ENCODE assay signal across 9 cellular contexts in the genomic region with DNA sequence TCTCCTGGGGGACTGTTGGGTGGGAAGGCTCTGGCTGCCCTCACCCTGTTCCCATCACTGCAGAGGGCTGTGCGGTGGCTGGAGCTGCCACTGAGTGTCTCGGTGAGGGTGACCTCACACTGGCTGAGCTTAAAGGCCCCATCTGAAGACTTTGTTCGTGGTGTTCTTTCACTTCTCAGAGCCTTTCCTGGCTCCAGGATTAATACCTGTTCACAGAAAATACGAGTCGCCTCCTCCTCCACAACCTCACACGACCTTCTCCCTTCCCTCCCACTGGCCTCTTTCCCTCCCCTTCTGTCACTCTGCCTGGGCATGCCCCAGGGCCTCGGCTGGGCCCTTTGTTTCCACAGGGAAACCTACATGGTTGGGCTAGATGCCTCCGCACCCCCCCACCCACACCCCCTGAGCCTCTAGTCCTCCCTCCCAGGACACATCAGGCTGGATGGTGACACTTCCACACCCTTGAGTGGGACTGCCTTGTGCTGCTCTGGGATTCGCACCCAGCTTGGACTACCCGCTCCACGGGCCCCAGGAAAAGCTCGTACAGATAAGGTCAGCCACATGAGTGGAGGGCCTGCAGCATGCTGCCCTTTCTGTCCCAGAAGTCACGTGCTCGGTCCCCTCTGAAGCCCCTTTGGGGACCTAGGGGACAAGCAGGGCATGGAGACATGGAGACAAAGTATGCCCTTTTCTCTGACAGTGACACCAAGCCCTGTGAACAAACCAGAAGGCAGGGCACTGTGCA. TPM values are rescaled to one million over a fixed set of nuclear protein-coding genes. Genes with fewer than 3 reads are reported as not detected.
DNase-seq lines count a peak whose midpoint lies in the region; ATAC-seq, FAIRE-seq and TF ChIP-seq lines count a peak whose summit lies in the region.
"Not testable (repeated sequence)": the region's sequence is repeated elsewhere in the genome, so short reads cannot be mapped to it uniquely, and the experiment has no call there.
"Had no signal": no experiment of that assay in that cellular context is flagged by ENCODE, and none has a peak within 500 bp of the region (broad histone marks: within the 10 kb centered on the region; RNA-seq: fewer than 3 reads in every experiment).

No MANE protein-coding gene starts in this region.

- H2AFZ ChIP-seq in HepG2 (ENCODE audit: low read length) = not testable (repeated sequence)

- CTCF ChIA-PET in HepG2 (lab: Yijun Ruan, JAX; ENCODE audit: low intra/inter-chr PET ratio, low total read pairs) = not testable (repeated sequence)

- not testable (repeated sequence) for H3K79me2 ChIP-seq in HepG2 (ENCODE audit: insufficient read depth, low read length)

- not testable (repeated sequence) for H3K9me3 Mint-ChIP-seq in activated CD4-positive, alpha-beta T cell treated with anti-CD3 and anti-CD28 coated beads, Interleukin-2, amount 10 ng/mL, durations not matched to agents 24 days and 14 days

- not testable (repeated sequence) for TF ChIP-seq RAD21 in HepG2 (CRISPR knock-in tag; IDR thresholded peaks at IDR 0.05)

- TF ChIP-seq POLR2A in body of pancreas (IDR thresholded peaks at IDR 0.05) = peak; percentile 6 to 54 (median 53)
- not testable (repeated sequence) for TF ChIP-seq POLR2A in HepG2 (IDR thresholded peaks at IDR 0.05; ENCODE audit: insufficient read depth in 1 of 2, low read depth in 2 of 2, low read length in 2 of 2)

- not testable (repeated sequence) for H4K20me1 ChIP-seq in HepG2 (ENCODE audit: insufficient read depth, low read length)

- not testable (repeated sequence) for H3K9me3 ChIP-seq in HUES6 (ENCODE audit: control insufficient read depth, insufficient read depth, low read depth, low read length); body of pancreas; HepG2 (ENCODE audit: low read length); small intestine (ENCODE audit: control insufficient read depth, low read depth)

- BruUV-seq in HepG2 (replicated peaks; lab: Mats Ljungman, UMichigan) = not testable (repeated sequence)

- intact Hi-C loops in activated CD4-positive, alpha-beta T cell treated with anti-CD3 and anti-CD28 coated beads, Interleukin-2, amount 10 ng/mL, durations not matched to agents 24 days and 14 days (cut with micrococcal nuclease); body of pancreas (cut with DNase I); HepG2 (cut with micrococcal nuclease; ENCODE audit: unreplicated experiment): not testable (repeated sequence)

- H3K4me3 ChIP-seq in HUES6 (ENCODE audit: low read depth, low read length); body of pancreas; fibroblast of the aortic adventitia (ENCODE audit: low read depth, low read length); HepG2 (replicated peaks in 1 of 3; ENCODE audit: insufficient read depth in 1 of 3, low read depth in 2 of 3, low read length in 3 of 3); small intestine (ENCODE audit: low read depth in 1 of 2, low read length in 2 of 2): not testable (repeated sequence)

- 13 to 41% methylated on average over 12 to 14 of the region's 14 CpGs for WGBS in body of pancreas, 2 donors
- 38% methylated on average over 7 of the region's 14 CpGs for WGBS in HepG2 (ENCODE audit: low lambda C conversion rate)
- WGBS in small intestine, 3 donors = 23 to 52% (median 34%) methylated on average over 14 of the region's 14 CpGs

- peak overlapping the region; percentile 37 for H3K4me3 Mint-ChIP-seq in activated CD4-positive, alpha-beta T cell treated with anti-CD3 and anti-CD28 coated beads, Interleukin-2, amount 10 ng/mL, durations not matched to agents 24 days and 14 days

- DNase-seq in DMS153 treated with DMSO at 0.1 percent for 48 hours (lab: John Stamatoyannopoulos, UW; ENCODE audit: unreplicated experiment) = peak; percentile 11
- peak; percentile 66 for DNase-seq in NCI-H2171 treated with DMSO at 0.1 percent for 48 hours (lab: John Stamatoyannopoulos, UW)
- DNase-seq in activated CD4-positive, alpha-beta T cell treated with anti-CD3 and anti-CD28 coated beads, Interleukin-2, amount 10 ng/mL, durations not matched to agents 24 days and 14 days = not testable (repeated sequence)
- peak; percentile 73 to 78 (median 76) for DNase-seq in body of pancreas
- DNase-seq in fibroblast of the aortic adventitia (ENCODE audit: low read depth) = peak; percentile 2
- peak; percentile 20 for DNase-seq in HepG2 (ENCODE audit: low spot score)
- peak; percentile 24 for DNase-seq in small intestine

- peak; percentile 77 for FAIRE-seq in HepG2 (lab: Jason Lieb, UNC)
- FAIRE-seq in small intestine (lab: Jason Lieb, UNC) = not testable (repeated sequence)

- H3K27ac Mint-ChIP-seq in activated CD4-positive, alpha-beta T cell treated with anti-CD3 and anti-CD28 coated beads, Interleukin-2, amount 10 ng/mL, durations not matched to agents 24 days and 14 days = peak overlapping the region; percentile 62

- not testable (repeated sequence) for H3K27me3 Mint-ChIP-seq in activated CD4-positive, alpha-beta T cell treated with anti-CD3 and anti-CD28 coated beads, Interleukin-2, amount 10 ng/mL, durations not matched to agents 24 days and 14 days

- TF ChIP-seq CTCF in body of pancreas (IDR thresholded peaks at IDR 0.05); fibroblast of the aortic adventitia (IDR thresholded peaks at IDR 0.05; ENCODE audit: insufficient read depth, low read length); HepG2 (CRISPR knock-in tag; IDR thresholded peaks at IDR 0.05): not testable (repeated sequence)

- H3K36me3 ChIP-seq in HUES6 (ENCODE audit: control insufficient read depth, insufficient read depth, low read length) = peaks cover 24% of the 10 kb centered on the region
- not testable (repeated sequence) for H3K36me3 ChIP-seq in body of pancreas (replicated peaks in 1 of 2; ENCODE audit: insufficient read depth in 1 of 2, low read depth in 2 of 2); small intestine (ENCODE audit: control insufficient read depth in 2 of 2, insufficient read depth in 2 of 2, low read length in 2 of 2)
- peaks cover 8 to 12% of the 10 kb centered on the region in 2 experiments; a peak in 4 of 5 replicates for H3K36me3 ChIP-seq in HepG2 (replicated peaks in 1 of 2; ENCODE audit: control insufficient read depth in 1 of 2, insufficient read depth in 2 of 2, low read length in 2 of 2)

- in situ Hi-C loops in HepG2 (cut with HindIII; ENCODE audit: extremely low pct_ligation_motif_present, low pct_unique_long_range_greater_than_20kb) = not testable (repeated sequence)

- peaks cover 30% of the 10 kb centered on the region for H3K4me1 ChIP-seq in HUES6 (ENCODE audit: control insufficient read depth, insufficient read depth, low read length)
- peaks cover 58% of the 10 kb centered on the region for H3K4me1 ChIP-seq in body of pancreas
- H3K4me1 ChIP-seq in HepG2 (ENCODE audit: insufficient read depth, low read length) = peaks cover 34% of the 10 kb centered on the region
- not testable (repeated sequence) for H3K4me1 ChIP-seq in small intestine (ENCODE audit: control insufficient read depth in 2 of 2, insufficient read depth in 1 of 2, low read depth in 1 of 2, low read length in 1 of 2)

- ATAC-seq in body of pancreas = peak; percentile 45
- ATAC-seq in HepG2 = peak; percentile 71

- not testable (repeated sequence) for H3K4me2 ChIP-seq in HepG2 (ENCODE audit: low read depth, low read length)

- peaks cover 39% of the 10 kb centered on the region for H3K4me1 Mint-ChIP-seq in activated CD4-positive, alpha-beta T cell treated with anti-CD3 and anti-CD28 coated beads, Interleukin-2, amount 10 ng/mL, durations not matched to agents 24 days and 14 days

- peak overlapping the region; percentile 42 for H3K9ac ChIP-seq in HUES6 (ENCODE audit: low read length)
- 0 out of 2 replicates have a peak overlapping the region, but pooled peaks have one; percentile 34 for H3K9ac ChIP-seq in HepG2 (ENCODE audit: insufficient read depth, low read depth, low read length)

- H3K27me3 ChIP-seq in HUES6 (ENCODE audit: control insufficient read depth, insufficient read depth, low read length); body of pancreas; HepG2 (ENCODE audit: control insufficient read depth in 1 of 2, insufficient read depth in 2 of 2, low read length in 2 of 2); small intestine (ENCODE audit: control insufficient read depth in 2 of 2, insufficient read depth in 2 of 2, low read length in 2 of 2): not testable (repeated sequence)

- H3K27ac ChIP-seq in HUES6 (ENCODE audit: low read depth, low read length) = not testable (repeated sequence)
- H3K27ac ChIP-seq in body of pancreas (peak overlapping the region; percentile 93 to 98 (median 98)), HepG2 (ENCODE audit: extremely low read length, insufficient read depth, low read length) (peak overlapping the region; percentile 44), small intestine (ENCODE audit: low read depth in 1 of 2, low read length in 1 of 2) (peak overlapping the region in 1 of 2 donors; percentile 66)

- not testable (repeated sequence) for H3K36me3 Mint-ChIP-seq in activated CD4-positive, alpha-beta T cell treated with anti-CD3 and anti-CD28 coated beads, Interleukin-2, amount 10 ng/mL, durations not matched to agents 24 days and 14 days (ENCODE audit: low read depth)

- POLR2A ChIA-PET in HepG2 (lab: Yijun Ruan, JAX) = interaction anchor here (0.6 to 1.3 kb wide), 2 partner anchors 15 to 31 kb away, joined by 3 to 6 read pairs; a partner anchor contains a TSS

- not testable (repeated sequence) for TF ChIP-seq EP300 in HepG2 (IDR thresholded peaks at IDR 0.05; ENCODE audit: low read depth in 2 of 2, low read length in 2 of 2); HepG2 (CRISPR knock-in tag; IDR thresholded peaks at IDR 0.05; ENCODE audit: borderline replicate concordance)

RNA-seq across cellular contexts. Expression of a gene that starts 0.6 kb away (rescaled TPM):
- total RNA-seq in activated CD4-positive, alpha-beta T cell treated with anti-CD3 and anti-CD28 coated beads, Interleukin-2, amount 10 ng/mL, durations not matched to agents 24 days and 14 days = 1.8 and 2.0 TPM in 2 replicates
- total RNA-seq in body of pancreas = 1,000 to 10,000 TPM; 8,438 to 9,209 TPM
- 0.27 TPM in 1 of 2 replicates, not detected in the other for total RNA-seq in fibroblast of the aortic adventitia (ENCODE audit: low replicate concordance)
- total RNA-seq in HepG2 (2016; rRNA removed; fragmentation: Illumina TruSeq; extraction: Trizol) = 0.62 and 1.5 TPM in 2 replicates
- total RNA-seq in HepG2 (2016; cell fraction: cytosol; rRNA removed; fragmentation: Illumina TruSeq; extraction: Trizol; ENCODE audit: low read depth) = 0.35 and 0.40 TPM in 2 replicates
- total RNA-seq in HepG2 (2016; cell fraction: insoluble cytoplasmic fraction; rRNA removed; fragmentation: Illumina TruSeq; extraction: Trizol) = 0.55 and 1.2 TPM in 2 replicates
- total RNA-seq in HepG2 (2016; cell fraction: membrane; rRNA removed; fragmentation: Illumina TruSeq; extraction: Trizol) = 0.83 and 1.2 TPM in 2 replicates
- 1.6 and 1.7 TPM in 2 replicates for total RNA-seq in HepG2 (2016; cell fraction: nucleus; rRNA removed; fragmentation: Illumina TruSeq; extraction: Trizol)
- 0.63 and 0.81 TPM in 2 replicates for polyA plus RNA-seq in HepG2 (2011; rRNA removed)
- 0.19 and 0.34 TPM in 2 replicates for polyA plus RNA-seq in HepG2 (2011; cell fraction: cytosol; rRNA removed)
- polyA plus RNA-seq in HepG2 (2011; cell fraction: nucleus; rRNA removed) = 5.0 and 7.7 TPM in 2 replicates
- 1.2 and 1.6 TPM in 2 replicates for polyA plus RNA-seq in HepG2 (2012)
- 1.0 and 1.1 TPM in 2 replicates for polyA plus RNA-seq in HepG2 (2016; cell fraction: cytosol; fragmentation: Illumina TruSeq; extraction: Trizol; ENCODE audit: low read depth)
- 1.5 and 2.0 TPM in 2 replicates for polyA plus RNA-seq in HepG2 (2016; cell fraction: insoluble cytoplasmic fraction; fragmentation: Illumina TruSeq; extraction: Trizol; ENCODE audit: low read depth)
- polyA plus RNA-seq in HepG2 (2016; cell fraction: membrane; fragmentation: Illumina TruSeq; extraction: Trizol; ENCODE audit: low read depth) = 1.9 TPM in 2 replicates
- 7.7 and 8.2 TPM in 2 replicates for polyA plus RNA-seq in HepG2 (2016; cell fraction: nucleus; fragmentation: Illumina TruSeq; extraction: Trizol; ENCODE audit: insufficient read depth, low read depth)
- 0.70 TPM in 1 of 2 replicates, not detected in the other for polyA minus RNA-seq in HepG2 (2011; rRNA and poly(A)+ RNA removed; ENCODE audit: low replicate concordance)
- polyA minus RNA-seq in HepG2 (2011; cell fraction: cytosol; rRNA and poly(A)+ RNA removed) = not detected in 2 replicates
- polyA minus RNA-seq in HepG2 (2011; cell fraction: nucleus; rRNA and poly(A)+ RNA removed) = 0.50 and 1.2 TPM in 2 replicates
- 1 to 10 TPM; 2.8 to 7.4 (median 3.2) TPM for polyA plus RNA-seq in small intestine
- total RNA-seq: ascending aorta had no signal

RNA-seq across cellular contexts. Expression of a gene that starts 30.4 kb away (rescaled TPM):
- total RNA-seq in activated CD4-positive, alpha-beta T cell treated with anti-CD3 and anti-CD28 coated beads, Interleukin-2, amount 10 ng/mL, durations not matched to agents 24 days and 14 days = 85.4 and 92.3 TPM in 2 replicates
- total RNA-seq in body of pancreas = 10 to 100 TPM; 43.1 to 57.7 TPM
- 20.8 and 33.9 TPM in 2 replicates for total RNA-seq in fibroblast of the aortic adventitia (ENCODE audit: low replicate concordance)
- 43.4 and 66.9 TPM in 2 replicates for total RNA-seq in HepG2 (2016; rRNA removed; fragmentation: Illumina TruSeq; extraction: Trizol)
- 11.7 and 12.3 TPM in 2 replicates for total RNA-seq in HepG2 (2016; cell fraction: cytosol; rRNA removed; fragmentation: Illumina TruSeq; extraction: Trizol; ENCODE audit: low read depth)
- 37.9 and 65.5 TPM in 2 replicates for total RNA-seq in HepG2 (2016; cell fraction: insoluble cytoplasmic fraction; rRNA removed; fragmentation: Illumina TruSeq; extraction: Trizol)
- total RNA-seq in HepG2 (2016; cell fraction: membrane; rRNA removed; fragmentation: Illumina TruSeq; extraction: Trizol) = 20.2 and 20.6 TPM in 2 replicates
- total RNA-seq in HepG2 (2016; cell fraction: nucleus; rRNA removed; fragmentation: Illumina TruSeq; extraction: Trizol) = 76.0 and 76.7 TPM in 2 replicates
- polyA plus RNA-seq in HepG2 (2011; rRNA removed) = 92.6 and 110 TPM in 2 replicates
- 46.1 and 57.8 TPM in 2 replicates for polyA plus RNA-seq in HepG2 (2011; cell fraction: cytosol; rRNA removed)
- 477 and 487 TPM in 2 replicates for polyA plus RNA-seq in HepG2 (2011; cell fraction: nucleus; rRNA removed)
- polyA plus RNA-seq in HepG2 (2012) = 45.0 and 56.0 TPM in 2 replicates
- 5.5 and 5.8 TPM in 2 replicates for polyA plus RNA-seq in HepG2 (2016; cell fraction: cytosol; fragmentation: Illumina TruSeq; extraction: Trizol; ENCODE audit: low read depth)
- polyA plus RNA-seq in HepG2 (2016; cell fraction: insoluble cytoplasmic fraction; fragmentation: Illumina TruSeq; extraction: Trizol; ENCODE audit: low read depth) = 45.6 and 51.5 TPM in 2 replicates
- polyA plus RNA-seq in HepG2 (2016; cell fraction: membrane; fragmentation: Illumina TruSeq; extraction: Trizol; ENCODE audit: low read depth) = 13.2 and 13.8 TPM in 2 replicates
- polyA plus RNA-seq in HepG2 (2016; cell fraction: nucleus; fragmentation: Illumina TruSeq; extraction: Trizol; ENCODE audit: insufficient read depth, low read depth) = 196 and 212 TPM in 2 replicates
- 27.9 and 79.3 TPM in 2 replicates for polyA minus RNA-seq in HepG2 (2011; rRNA and poly(A)+ RNA removed; ENCODE audit: low replicate concordance)
- polyA minus RNA-seq in HepG2 (2011; cell fraction: cytosol; rRNA and poly(A)+ RNA removed) = 24.3 and 26.7 TPM in 2 replicates
- 98.5 and 99.1 TPM in 2 replicates for polyA minus RNA-seq in HepG2 (2011; cell fraction: nucleus; rRNA and poly(A)+ RNA removed)
- polyA plus RNA-seq in small intestine = 10 to 100 TPM; 37.3 to 54.6 (median 47.3) TPM

RNA-seq across cellular contexts. Expression of a gene that starts 59.8 kb away (rescaled TPM):
- 93.0 and 96.7 TPM in 2 replicates for total RNA-seq in activated CD4-positive, alpha-beta T cell treated with anti-CD3 and anti-CD28 coated beads, Interleukin-2, amount 10 ng/mL, durations not matched to agents 24 days and 14 days
- total RNA-seq in body of pancreas (10 to 100 TPM; 27.8 to 64.6 TPM), fibroblast of the aortic adventitia (ENCODE audit: low replicate concordance) (4.3 and 15.6 TPM in 2 replicates), HepG2 (2016; rRNA removed; fragmentation: Illumina TruSeq; extraction: Trizol) (8.8 and 12.9 TPM in 2 replicates)
- total RNA-seq in HepG2 (2016; cell fraction: cytosol; rRNA removed; fragmentation: Illumina TruSeq; extraction: Trizol; ENCODE audit: low read depth) = 4.2 and 5.7 TPM in 2 replicates
- total RNA-seq in HepG2 (2016; cell fraction: insoluble cytoplasmic fraction; rRNA removed; fragmentation: Illumina TruSeq; extraction: Trizol) = 7.3 and 12.1 TPM in 2 replicates
- total RNA-seq in HepG2 (2016; cell fraction: membrane; rRNA removed; fragmentation: Illumina TruSeq; extraction: Trizol) = 15.5 and 15.7 TPM in 2 replicates
- 10.4 and 11.0 TPM in 2 replicates for total RNA-seq in HepG2 (2016; cell fraction: nucleus; rRNA removed; fragmentation: Illumina TruSeq; extraction: Trizol)
- polyA plus RNA-seq in HepG2 (2011; rRNA removed) (25.5 and 28.8 TPM in 2 replicates), small intestine (10 to 100 TPM; 33.0 to 49.0 (median 36.4) TPM)
- polyA plus RNA-seq in HepG2 (2011; cell fraction: cytosol; rRNA removed) = 14.9 and 17.8 TPM in 2 replicates
- polyA plus RNA-seq in HepG2 (2011; cell fraction: nucleus; rRNA removed) = 104 and 131 TPM in 2 replicates
- polyA plus RNA-seq in HepG2 (2012) = 12.0 and 15.7 TPM in 2 replicates
- polyA plus RNA-seq in HepG2 (2016; cell fraction: cytosol; fragmentation: Illumina TruSeq; extraction: Trizol; ENCODE audit: low read depth) = 4.1 and 4.2 TPM in 2 replicates
- polyA plus RNA-seq in HepG2 (2016; cell fraction: insoluble cytoplasmic fraction; fragmentation: Illumina TruSeq; extraction: Trizol; ENCODE audit: low read depth) = 8.9 and 12.0 TPM in 2 replicates
- 11.6 and 12.4 TPM in 2 replicates for polyA plus RNA-seq in HepG2 (2016; cell fraction: membrane; fragmentation: Illumina TruSeq; extraction: Trizol; ENCODE audit: low read depth)
- 28.7 and 31.3 TPM in 2 replicates for polyA plus RNA-seq in HepG2 (2016; cell fraction: nucleus; fragmentation: Illumina TruSeq; extraction: Trizol; ENCODE audit: insufficient read depth, low read depth)
- 20.8 and 24.6 TPM in 2 replicates for polyA minus RNA-seq in HepG2 (2011; rRNA and poly(A)+ RNA removed; ENCODE audit: low replicate concordance)
- 4.8 and 5.6 TPM in 2 replicates for polyA minus RNA-seq in HepG2 (2011; cell fraction: cytosol; rRNA and poly(A)+ RNA removed)
- polyA minus RNA-seq in HepG2 (2011; cell fraction: nucleus; rRNA and poly(A)+ RNA removed) = 17.0 and 17.4 TPM in 2 replicates

Comparison
In these comparisons a context has a peak if more than half of its experiments do, and no peak if none do; other contexts are left out.
1. RNA of a gene that starts 0.6 kb away (total RNA-seq): 8,438 to 9,209 TPM in body of pancreas; 1.8 to 2.0 TPM in activated CD4-positive, alpha-beta T cell treated with anti-CD3 and anti-CD28 coated beads, Interleukin-2, amount 10 ng/mL, durations not matched to agents 24 days and 14 days, 0.35 to 1.7 TPM in HepG2 and 0.27 TPM in fibroblast of the aortic adventitia; every median in the first group is over 1,000 times any median in the second.